In genomic region chr13:111046590-111047141, GRCh38 we compare ENCODE assay signal across 8 cellular contexts.
A peak's percentile ranks its signal among the peaks of the same experiment; 100 is the strongest.
DNase-seq lines count a peak whose midpoint lies in the region; ATAC-seq and TF ChIP-seq lines count a peak whose summit lies in the region.

No MANE protein-coding gene starts in this region.

- TF ChIP-seq CTCF in GM12873 (IDR thresholded peaks at IDR 0.05; ENCODE audit: insufficient read depth, low read depth, low read length, missing control alignments) (peak; percentile 39), lower lobe of right lung (IDR thresholded peaks at IDR 0.05) (peak; percentile 19)

- peaks cover 0 to 8% of the 10 kb centered on the region in 2 donors for H3K4me1 Mint-ChIP-seq in natural killer cell treated with Interleukin-12 subunit alpha and Interleukin-12 subunit beta and Interleukin-15 and Interleukin-18, amount 100 ng/mL, for 72 hours (ENCODE audit: low read depth in 2 of 2)

- H3K9me3 ChIP-seq in lower lobe of right lung, result no peaks in the 10 kb centered on the region

- ATAC-seq in lower lobe of right lung, result peak; percentile 62 to 72
- no peak for ATAC-seq in HG02610 (IDR thresholded peaks at IDR 0.05; ENCODE audit: unreplicated experiment)
- ATAC-seq in GM19463 (IDR thresholded peaks at IDR 0.05; ENCODE audit: unreplicated experiment), result no peak
- no peak for ATAC-seq in natural killer cell treated with Interleukin-12 subunit alpha and Interleukin-12 subunit beta and Interleukin-15 and Interleukin-18, amount 100 ng/mL, for 72 hours

- DNase-seq in HCEC 1CT (peak; percentile 77), SIG-M5 treated with dmso at 0.1 percent for 504 hours (lab: John Stamatoyannopoulos, UW; ENCODE audit: unreplicated experiment) (peak; percentile 93), lower lobe of right lung (no peak)
- no peak for DNase-seq in stimulated activated naive CD4-positive, alpha-beta T cell (lab: John Stamatoyannopoulos, UW)
- no peak for DNase-seq in natural killer cell treated with Interleukin-12 subunit alpha and Interleukin-12 subunit beta and Interleukin-15 and Interleukin-18, amount 100 ng/mL, for 72 hours (ENCODE audit: low spot score)

- intact Hi-C loops in lower lobe of right lung (cut with DNase I), result no loop called here

- H3K27me3 Mint-ChIP-seq in natural killer cell treated with Interleukin-12 subunit alpha and Interleukin-12 subunit beta and Interleukin-15 and Interleukin-18, amount 100 ng/mL, for 72 hours, result peaks cover 14 to 15% of the 10 kb centered on the region in 2 donors

- peaks cover 7% of the 10 kb centered on the region for H3K4me1 ChIP-seq in lower lobe of right lung

- peak overlapping the region; percentile 31 for H3K27ac ChIP-seq in lower lobe of right lung

- no peak overlapping the region for H3K27ac Mint-ChIP-seq in natural killer cell treated with Interleukin-12 subunit alpha and Interleukin-12 subunit beta and Interleukin-15 and Interleukin-18, amount 100 ng/mL, for 72 hours

- H3K27me3 ChIP-seq in lower lobe of right lung (ENCODE audit: low read depth), result no peaks in the 10 kb centered on the region

- no peak overlapping the region for H3K4me3 Mint-ChIP-seq in natural killer cell treated with Interleukin-12 subunit alpha and Interleukin-12 subunit beta and Interleukin-15 and Interleukin-18, amount 100 ng/mL, for 72 hours

- no peaks in the 10 kb centered on the region for H3K9me3 Mint-ChIP-seq in natural killer cell treated with Interleukin-12 subunit alpha and Interleukin-12 subunit beta and Interleukin-15 and Interleukin-18, amount 100 ng/mL, for 72 hours

- no peaks in the 10 kb centered on the region for H3K36me3 Mint-ChIP-seq in natural killer cell treated with Interleukin-12 subunit alpha and Interleukin-12 subunit beta and Interleukin-15 and Interleukin-18, amount 100 ng/mL, for 72 hours

- H3K4me3 ChIP-seq in lower lobe of right lung, result no peak overlapping the region

- H3K36me3 ChIP-seq in lower lobe of right lung, result no peaks in the 10 kb centered on the region

Comparison
In these comparisons a context has a peak if more than half of its experiments do, and no peak if none do; other contexts are left out.
1. DNase-seq: peak in HCEC 1CT (single experiment) and SIG-M5 treated with dmso at 0.1 percent for 504 hours (single experiment); none in lower lobe of right lung (single experiment), stimulated activated naive CD4-positive, alpha-beta T cell (0 of 6) and natural killer cell treated with Interleukin-12 subunit alpha and Interleukin-12 subunit beta and Interleukin-15 and Interleukin-18, amount 100 ng/mL, for 72 hours (single experiment).
2. ATAC-seq: peak in lower lobe of right lung (2 of 2); none in HG02610 (single experiment), GM19463 (single experiment) and natural killer cell treated with Interleukin-12 subunit alpha and Interleukin-12 subunit beta and Interleukin-15 and Interleukin-18, amount 100 ng/mL, for 72 hours (0 of 2).